7 cellular contexts compared by ENCODE assay signal in genomic region chr13:26557393-26558073, GRCh38. TPM values are rescaled to one million over a fixed set of nuclear protein-coding genes. Genes with fewer than 3 reads are reported as not detected.
DNase-seq lines count a peak whose midpoint lies in the region; ATAC-seq, FAIRE-seq and TF ChIP-seq lines count a peak whose summit lies in the region.

A gene with protein sequence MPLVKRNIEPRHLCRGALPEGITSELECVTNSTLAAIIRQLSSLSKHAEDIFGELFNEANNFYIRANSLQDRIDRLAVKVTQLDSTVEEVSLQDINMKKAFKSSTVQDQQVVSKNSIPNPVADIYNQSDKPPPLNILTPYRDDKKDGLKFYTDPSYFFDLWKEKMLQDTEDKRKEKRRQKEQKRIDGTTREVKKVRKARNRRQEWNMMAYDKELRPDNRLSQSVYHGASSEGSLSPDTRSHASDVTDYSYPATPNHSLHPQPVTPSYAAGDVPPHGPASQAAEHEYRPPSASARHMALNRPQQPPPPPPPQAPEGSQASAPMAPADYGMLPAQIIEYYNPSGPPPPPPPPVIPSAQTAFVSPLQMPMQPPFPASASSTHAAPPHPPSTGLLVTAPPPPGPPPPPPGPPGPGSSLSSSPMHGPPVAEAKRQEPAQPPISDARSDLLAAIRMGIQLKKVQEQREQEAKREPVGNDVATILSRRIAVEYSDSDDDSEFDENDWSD (plus strand): TSS chr13:26557683. CDS start chr13:26642271, 84,588 bp downstream.

- H3K27me3 ChIP-seq in keratinocyte (ENCODE audit: control insufficient read depth, extremely low read depth, insufficient read depth, low read length): peaks cover 4% of the 10 kb centered on the region
- H3K27me3 ChIP-seq in smooth muscle cell (ENCODE audit: low read depth): peaks cover 3% of the 10 kb centered on the region

- H3K4me1 Mint-ChIP-seq in T-helper 2 cell treated with Interferon-gamma antibody and Interleukin-4, amounts not matched to agents 5 μg/mL and 100 μg/mL, for 36 hours (ENCODE audit: low read depth): peaks cover 3% of the 10 kb centered on the region

- peaks cover 39% of the 10 kb centered on the region for H3K27me3 Mint-ChIP-seq in T-helper 2 cell treated with Interferon-gamma antibody and Interleukin-4, amounts not matched to agents 5 μg/mL and 100 μg/mL, for 36 hours (ENCODE audit: low read depth)

- TF ChIP-seq CTCF in keratinocyte (optimal IDR thresholded peaks at IDR 0.05 in 1 of 3, IDR thresholded peaks at IDR 0.05 in 1 of 3, conservative IDR thresholded peaks at IDR 0.05 in 1 of 3; ENCODE audit: extremely low read depth in 1 of 3, insufficient read depth in 2 of 3, low read length in 3 of 3): no peak
- no peak for TF ChIP-seq CTCF in smooth muscle cell (IDR thresholded peaks at IDR 0.05; ENCODE audit: borderline replicate concordance, insufficient read depth, poor library complexity, severe bottlenecking)

- H4K20me1 ChIP-seq in keratinocyte (ENCODE audit: control insufficient read depth, extremely low read depth, insufficient read depth, low read length) (no peaks in the 10 kb centered on the region), smooth muscle cell (ENCODE audit: low read depth) (peaks cover 37% of the 10 kb centered on the region)

- ATAC-seq in GM18502 (IDR thresholded peaks at IDR 0.05; ENCODE audit: poor library complexity, unreplicated experiment) (peak; percentile 98), HG02798 (IDR thresholded peaks at IDR 0.05; ENCODE audit: poor library complexity, unreplicated experiment) (peak; percentile 97)

- peak within 1 kb of the TSS; percentile 98 for H2AFZ ChIP-seq in keratinocyte (ENCODE audit: control insufficient read depth, low read length)
- peak within 1 kb of the TSS; percentile 98 for H2AFZ ChIP-seq in smooth muscle cell (ENCODE audit: low read depth)

- H3K9me3 ChIP-seq in keratinocyte (ENCODE audit: control insufficient read depth, low read depth, low read length): no peaks in the 10 kb centered on the region
- H3K9me3 ChIP-seq in smooth muscle cell (replicated peaks; ENCODE audit: low read depth): no peaks in the 10 kb centered on the region

- peak within 1 kb of the TSS; percentile 75 to 78 (median 78) for H3K4me3 ChIP-seq in keratinocyte (ENCODE audit: control insufficient read depth in 2 of 3, extremely low read depth in 1 of 3, insufficient read depth in 2 of 3, low read depth in 1 of 3, low read length in 3 of 3)
- peak within 1 kb of the TSS; percentile 72 for H3K4me3 ChIP-seq in smooth muscle cell

- H3K9ac ChIP-seq in keratinocyte (ENCODE audit: control insufficient read depth, extremely low read depth, insufficient read depth, low read length): peak within 1 kb of the TSS; percentile 55
- peak within 1 kb of the TSS; percentile 39 for H3K9ac ChIP-seq in smooth muscle cell (ENCODE audit: low read depth)

- dilution Hi-C loops in keratinocyte (cut with MboI; ENCODE audit: extremely low pct_ligation_motif_present, low sequenced_read_pairs): no loop called here

- peak within 1 kb of the TSS; percentile 53 for H3K4me3 Mint-ChIP-seq in T-helper 2 cell treated with Interferon-gamma antibody and Interleukin-4, amounts not matched to agents 5 μg/mL and 100 μg/mL, for 36 hours

- no peak within 1 kb of the TSS for H3K27ac Mint-ChIP-seq in T-helper 2 cell treated with Interferon-gamma antibody and Interleukin-4, amounts not matched to agents 5 μg/mL and 100 μg/mL, for 36 hours

- DNase-seq in NCI-H1436 (lab: John Stamatoyannopoulos, UW) (peak; percentile 80), cerebellum (ENCODE audit: low spot score) (peak; percentile 99), keratinocyte (ENCODE audit: low read depth, low spot score) (no peak), smooth muscle cell (lab: John Stamatoyannopoulos, UW; ENCODE audit: unreplicated experiment) (peak; percentile 74)
- peak; percentile 58 for DNase-seq in T-helper 2 cell treated with Interferon-gamma antibody and Interleukin-4, amounts not matched to agents 5 μg/mL and 100 μg/mL, for 36 hours (ENCODE audit: low spot score)

- FAIRE-seq in keratinocyte (lab: Jason Lieb, UNC): peak; percentile 32

- H3K4me1 ChIP-seq in keratinocyte (ENCODE audit: control insufficient read depth, extremely low read depth, insufficient read depth, low read length) (peaks cover 9% of the 10 kb centered on the region), smooth muscle cell (ENCODE audit: low read depth) (peaks cover 40% of the 10 kb centered on the region)

- peak within 1 kb of the TSS; percentile 94 for H3K4me2 ChIP-seq in keratinocyte (ENCODE audit: control insufficient read depth, extremely low read depth, insufficient read depth, low read depth, low read length)
- peak within 1 kb of the TSS; percentile 99 for H3K4me2 ChIP-seq in smooth muscle cell

- no peaks in the 10 kb centered on the region for H3K36me3 Mint-ChIP-seq in T-helper 2 cell treated with Interferon-gamma antibody and Interleukin-4, amounts not matched to agents 5 μg/mL and 100 μg/mL, for 36 hours (ENCODE audit: low read depth)

- H3K36me3 ChIP-seq in keratinocyte (ENCODE audit: control insufficient read depth in 2 of 2, extremely low read depth in 1 of 2, insufficient read depth in 2 of 2, low read length in 2 of 2) (no peaks in the 10 kb centered on the region), smooth muscle cell (ENCODE audit: low read depth) (no peaks in the 10 kb centered on the region)

- H3K27ac ChIP-seq in keratinocyte (ENCODE audit: control insufficient read depth, insufficient read depth, low read length) (no peak within 1 kb of the TSS), smooth muscle cell (ENCODE audit: low read depth) (no peak within 1 kb of the TSS)

- WGBS in smooth muscle cell (ENCODE audit: low lambda C conversion rate): 2% methylated on average over 49 of the region's 94 CpGs

- no peaks in the 10 kb centered on the region for H3K9me1 ChIP-seq in keratinocyte (ENCODE audit: control insufficient read depth, extremely low read depth, insufficient read depth, low read length)

- no peaks in the 10 kb centered on the region for H3K9me3 Mint-ChIP-seq in T-helper 2 cell treated with Interferon-gamma antibody and Interleukin-4, amounts not matched to agents 5 μg/mL and 100 μg/mL, for 36 hours

- H3F3A ChIP-seq in smooth muscle cell (ENCODE audit: low read depth): peaks cover 5% of the 10 kb centered on the region

- H3K79me2 ChIP-seq in keratinocyte (ENCODE audit: control insufficient read depth, insufficient read depth, low read length) (peaks cover 5% of the 10 kb centered on the region), smooth muscle cell (ENCODE audit: low read depth) (peaks cover 10% of the 10 kb centered on the region)

RNA-seq across cellular contexts. Expression of the gene that starts here (rescaled TPM):
- total RNA-seq in cerebellum: 51.5 TPM
- 4.6 to 6.8 TPM (median 6.3 TPM) in 3 replicates for polyA plus RNA-seq in keratinocyte
- 4.0 TPM for polyA plus RNA-seq in keratinocyte (2011; ENCODE audit: low read depth)
- 6.1 and 10.3 TPM in 2 replicates for polyA plus RNA-seq in keratinocyte (2011; cell fraction: cytosol; rRNA removed)
- 7.2 and 8.1 TPM in 2 replicates for polyA plus RNA-seq in keratinocyte (2011; cell fraction: nucleus; rRNA removed)
- polyA plus RNA-seq in keratinocyte (2012; ENCODE audit: low replicate concordance): 2.5 and 4.7 TPM in 2 replicates
- polyA minus RNA-seq in keratinocyte: 3.4 to 4.2 TPM (median 3.8 TPM) in 3 replicates
- polyA minus RNA-seq in keratinocyte (2011; cell fraction: cytosol; rRNA and poly(A)+ RNA removed): 5.8 TPM
- polyA minus RNA-seq in keratinocyte (2011; cell fraction: nucleus; rRNA and poly(A)+ RNA removed): 2.4 and 4.3 TPM in 2 replicates
- total RNA-seq in smooth muscle cell: 5.8 and 7.4 TPM in 2 replicates
- 3.7 and 4.0 TPM in 2 replicates for polyA plus RNA-seq in smooth muscle cell
